12 cellular contexts compared by ENCODE assay signal in the genomic region with DNA sequence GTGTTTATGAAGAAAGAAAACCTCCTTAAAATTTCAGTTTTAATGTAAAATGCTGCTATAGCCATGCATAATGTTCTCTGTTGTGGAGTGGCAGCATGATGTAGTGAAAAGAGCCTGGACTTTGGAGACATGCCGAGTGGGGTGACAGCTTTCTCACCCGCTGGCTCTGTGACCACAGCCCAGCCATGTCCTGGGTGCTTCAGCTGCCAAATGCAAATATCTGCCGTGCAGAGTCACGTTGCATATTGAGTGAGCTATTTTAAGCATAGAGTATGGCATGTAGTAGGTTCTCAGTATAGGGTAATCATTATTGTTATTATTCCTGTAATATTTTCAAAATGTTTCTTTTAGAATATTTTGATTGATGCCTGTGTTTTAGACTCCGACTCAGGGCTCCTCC. TPM values are rescaled to one million over a fixed set of nuclear protein-coding genes. Genes with fewer than 3 reads are reported as not detected.
DNase-seq lines count a peak whose midpoint lies in the region; ATAC-seq and TF ChIP-seq lines count a peak whose summit lies in the region.
"Had no signal": no experiment of that assay in that cellular context is flagged by ENCODE, and none has a peak within 500 bp of the region (broad histone marks: within the 10 kb centered on the region; RNA-seq: fewer than 3 reads in every experiment).

No MANE protein-coding gene starts in this region.

- no peak overlapping the region for H2AFZ ChIP-seq in OCI-LY1 (ENCODE audit: low read length)

- H3K36me3 Mint-ChIP-seq in MCF 10A (ENCODE audit: insufficient read depth, unreplicated experiment) = peaks cover 73% of the 10 kb centered on the region
- H3K36me3 Mint-ChIP-seq in activated naive CD4-positive, alpha-beta T cell treated with anti-CD3 and anti-CD28 coated beads for 36 hours (ENCODE audit: low read depth) = peaks cover 40% of the 10 kb centered on the region

- H3K9me3 Mint-ChIP-seq in MCF 10A (ENCODE audit: unreplicated experiment) = no peaks in the 10 kb centered on the region
- H3K9me3 Mint-ChIP-seq in activated naive CD4-positive, alpha-beta T cell treated with anti-CD3 and anti-CD28 coated beads for 36 hours = no peaks in the 10 kb centered on the region

- TF ChIP-seq CTCF in GM12864 (IDR thresholded peaks at IDR 0.05; ENCODE audit: low read depth, low read length, missing control alignments) (no peak), OCI-LY1 (IDR thresholded peaks at IDR 0.05; ENCODE audit: low read length) (no peak), MCF 10A (IDR thresholded peaks at IDR 0.05; ENCODE audit: unreplicated experiment) (no peak)

- H3K9me3 ChIP-seq in OCI-LY1 (ENCODE audit: low read length) = no peaks in the 10 kb centered on the region
- H3K9me3 ChIP-seq: sigmoid colon had no signal

- no peaks in the 10 kb centered on the region for H3K79me2 ChIP-seq in OCI-LY1 (ENCODE audit: insufficient read depth, low read length)

- no peaks in the 10 kb centered on the region for H3K27me3 ChIP-seq in OCI-LY1 (ENCODE audit: insufficient read depth, low read length)
- H3K27me3 ChIP-seq: sigmoid colon had no signal

- no peak overlapping the region for H3K4me3 ChIP-seq in GM12864 (ENCODE audit: low read depth, low read length)
- no peak overlapping the region for H3K4me3 ChIP-seq in OCI-LY1 (ENCODE audit: low read depth, low read length, poor library complexity, severe bottlenecking)
- H3K4me3 ChIP-seq: sigmoid colon had no signal

- DNase-seq in GM12864 (ENCODE audit: low read depth) (peak; percentile 21), MCF 10A (ENCODE audit: unreplicated experiment) (no peak), GDM1 (lab: John Stamatoyannopoulos, UW) (no peak)
- DNase-seq in activated naive CD4-positive, alpha-beta T cell treated with anti-CD3 and anti-CD28 coated beads for 36 hours = no peak
- no peak for DNase-seq in activated effector memory CD4-positive, alpha-beta T cell treated with Interleukin-2 at 50 U/mL for 16 hours
- DNase-seq: ACHN; activated CD8-positive, alpha-beta memory T cell treated with anti-CD3 and anti-CD28 coated beads, Interleukin-2, amount 50 U/mL, for 4 hours; NCI-H345; sigmoid colon had no signal

- CTCF ChIA-PET in MCF 10A (lab: Yijun Ruan, JAX) = interaction anchor here (0.7 kb wide), 1 partner anchor 534 kb away, joined by 3 read pairs; no protein-coding TSS in a partner anchor
- CTCF ChIA-PET in activated naive CD4-positive, alpha-beta T cell treated with anti-CD3 and anti-CD28 coated beads for 36 hours (lab: Charles Lee) = no interaction called here

- intact Hi-C loops in MCF 10A (cut with micrococcal nuclease) = no loop called here
- intact Hi-C loops in activated naive CD4-positive, alpha-beta T cell treated with anti-CD3 and anti-CD28 coated beads for 36 hours (cut with micrococcal nuclease) = no loop called here

- H3K27me3 Mint-ChIP-seq in MCF 10A (ENCODE audit: insufficient read depth, unreplicated experiment) = no peaks in the 10 kb centered on the region
- no peaks in the 10 kb centered on the region for H3K27me3 Mint-ChIP-seq in activated naive CD4-positive, alpha-beta T cell treated with anti-CD3 and anti-CD28 coated beads for 36 hours (ENCODE audit: low read depth)

- H3K4me1 ChIP-seq in OCI-LY1 (ENCODE audit: insufficient read depth, low read length, severe bottlenecking) = peaks cover 20% of the 10 kb centered on the region
- H3K4me1 ChIP-seq: sigmoid colon had no signal

- peak; percentile 71 for ATAC-seq in GM19463 (IDR thresholded peaks at IDR 0.05; ENCODE audit: unreplicated experiment)
- peak; percentile 64 for ATAC-seq in HG03039 (IDR thresholded peaks at IDR 0.05; ENCODE audit: unreplicated experiment)

- no peak overlapping the region for H3K4me3 Mint-ChIP-seq in MCF 10A (ENCODE audit: unreplicated experiment)
- no peak overlapping the region for H3K4me3 Mint-ChIP-seq in activated naive CD4-positive, alpha-beta T cell treated with anti-CD3 and anti-CD28 coated beads for 36 hours

- H3F3A ChIP-seq in OCI-LY1 (ENCODE audit: insufficient read depth, low read length) = no peaks in the 10 kb centered on the region

- no peaks in the 10 kb centered on the region for H4K20me1 ChIP-seq in OCI-LY1 (ENCODE audit: insufficient read depth, low read length)

- no TSS peak for BruUV-seq in MCF 10A (replicated peaks; lab: Mats Ljungman, UMichigan)

- POLR2A ChIA-PET in MCF 10A (lab: Yijun Ruan, JAX) = interaction anchor here (1.1 kb wide), 1 partner anchor 9 kb away, joined by 3 read pairs; no protein-coding TSS in a partner anchor

- H3K4me1 Mint-ChIP-seq in MCF 10A (ENCODE audit: insufficient read depth, unreplicated experiment) = peaks cover 6% of the 10 kb centered on the region
- H3K4me1 Mint-ChIP-seq in activated naive CD4-positive, alpha-beta T cell treated with anti-CD3 and anti-CD28 coated beads for 36 hours (ENCODE audit: low read depth) = peaks cover 8% of the 10 kb centered on the region

- H3K9ac ChIP-seq in OCI-LY1 (ENCODE audit: low read length) = no peak overlapping the region

- H3K9me2 ChIP-seq in OCI-LY1 (ENCODE audit: low read depth, low read length) = no peaks in the 10 kb centered on the region

- H3K27ac Mint-ChIP-seq in MCF 10A (ENCODE audit: low read depth, unreplicated experiment) = no peak overlapping the region
- H3K27ac Mint-ChIP-seq in activated naive CD4-positive, alpha-beta T cell treated with anti-CD3 and anti-CD28 coated beads for 36 hours = no peak overlapping the region

- peak overlapping the region; percentile 0; the same call in 1 of the 2 replicates for H3K4me2 ChIP-seq in OCI-LY1 (ENCODE audit: low read length)

- peak overlapping the region; percentile 21 for H3K27ac ChIP-seq in OCI-LY1 (ENCODE audit: low read depth, low read length, poor library complexity, severe bottlenecking)
- H3K27ac ChIP-seq: sigmoid colon had no signal

- H3K36me3 ChIP-seq in OCI-LY1 (ENCODE audit: insufficient read depth, low read length) = peaks cover 64% of the 10 kb centered on the region

RNA-seq across cellular contexts. Expression of a gene that starts 15.5 kb away (rescaled TPM):
- total RNA-seq in MCF 10A (2022) = 5.0 and 9.4 TPM in 2 replicates
- 1 to 10 TPM; 3.0 to 3.5 TPM for total RNA-seq in activated naive CD4-positive, alpha-beta T cell treated with anti-CD3 and anti-CD28 coated beads for 36 hours

RNA-seq across cellular contexts. Expression of a gene that starts 21.8 kb away (rescaled TPM):
- 76.9 and 85.0 TPM in 2 replicates for total RNA-seq in MCF 10A (2022)
- total RNA-seq in activated naive CD4-positive, alpha-beta T cell treated with anti-CD3 and anti-CD28 coated beads for 36 hours = 10 to 100 TPM; 56.6 to 57.7 TPM

RNA-seq across cellular contexts. Expression of a gene that starts 21.9 kb away (rescaled TPM):
- 38.9 and 47.3 TPM in 2 replicates for total RNA-seq in MCF 10A (2022)
- 10 to 100 TPM; 54.3 to 60.9 TPM for total RNA-seq in activated naive CD4-positive, alpha-beta T cell treated with anti-CD3 and anti-CD28 coated beads for 36 hours

RNA-seq across cellular contexts. Expression of a gene that starts 53.5 kb away (rescaled TPM):
- total RNA-seq in MCF 10A (2022) = 28.4 and 30.5 TPM in 2 replicates
- 10 to 100 TPM; 44.8 to 48.7 TPM for total RNA-seq in activated naive CD4-positive, alpha-beta T cell treated with anti-CD3 and anti-CD28 coated beads for 36 hours

RNA-seq across cellular contexts. Expression of a gene that starts 56.7 kb away (rescaled TPM):
- total RNA-seq in MCF 10A (2022) = 21.4 and 23.1 TPM in 2 replicates
- total RNA-seq in activated naive CD4-positive, alpha-beta T cell treated with anti-CD3 and anti-CD28 coated beads for 36 hours = 10 to 100 TPM; 24.5 to 26.4 TPM
